In the genomic region with DNA sequence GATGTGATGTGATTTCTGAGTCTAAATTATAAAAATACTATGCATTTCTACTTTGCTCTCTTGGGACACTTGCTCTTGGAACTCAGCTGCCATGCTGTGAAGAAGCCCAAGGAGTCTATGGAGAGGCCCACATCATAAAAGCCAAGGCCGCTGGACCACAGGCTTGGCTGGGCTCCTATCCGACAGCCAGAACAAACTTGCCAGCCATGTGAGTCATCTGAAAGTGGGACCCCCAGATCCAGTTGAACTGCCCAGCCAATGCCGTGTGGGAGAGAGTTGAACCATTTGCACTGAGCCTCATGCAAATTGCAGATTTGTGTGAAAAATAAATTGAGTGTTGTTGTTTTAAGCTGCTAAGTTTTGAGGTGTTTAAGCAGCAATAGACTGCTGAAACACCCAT, we compare ENCODE assay signal across 32 cellular contexts.
"Had no signal": no experiment of that assay in that cellular context is flagged by ENCODE, and none has a peak within 500 bp of the region (broad histone marks: within the 10 kb centered on the region; RNA-seq: fewer than 3 reads in every experiment).

No MANE protein-coding gene starts in this region.

- H3K27me3 ChIP-seq: neural progenitor cell, ovary, spleen, suprapubic skin, testis, transverse colon, upper lobe of right lung, uterus had no signal

- H3K79me2 ChIP-seq: parathyroid adenoma had no signal

- ATAC-seq: naive thymus-derived CD4-positive, alpha-beta T cell; natural killer cell; psoas muscle; right cardiac atrium; sciatic nerve; stimulated activated memory B cell treated with anti-CD40 and anti-IgM and Interleukin-4, amounts not matched to agents 10 μg/mL and 1 μg/mL and 100 μg/mL, for 72 hours; stimulated activated naive CD8-positive, alpha-beta T cell treated with anti-CD3 and anti-CD28 coated beads, Interleukin-15, amount 100 ng/mL, for 72 hours; stimulated activated naive CD8-positive, alpha-beta T cell treated with anti-CD3 and anti-CD28 coated beads, Interleukin-15, Interleukin-2, amounts not matched to agents 100 U/mL and 50 U/mL, for 24 hours; upper lobe of right lung had no signal

- H3K9me3 ChIP-seq: ovary, psoas muscle, spleen, suprapubic skin, testis, tibial artery, transverse colon, upper lobe of right lung, uterus had no signal

- H3K27ac Mint-ChIP-seq: naive thymus-derived CD4-positive, alpha-beta T cell; natural killer cell; nephron; neural progenitor cell; progenitor cell of endocrine pancreas; stimulated activated naive CD8-positive, alpha-beta T cell treated with anti-CD3 and anti-CD28 coated beads, Interleukin-15, amount 100 ng/mL, for 72 hours had no signal

- H3K36me3 ChIP-seq: neural progenitor cell, ovary, spleen, suprapubic skin, tibial artery, transverse colon, upper lobe of right lung, uterus had no signal

- H3K36me3 Mint-ChIP-seq: natural killer cell; neural progenitor cell; stimulated activated memory B cell treated with anti-CD40 and anti-IgM and Interleukin-4, amounts not matched to agents 10 μg/mL and 1 μg/mL and 100 μg/mL, for 72 hours; type B pancreatic cell had no signal

- H3K9me3 Mint-ChIP-seq: natural killer cell; nephron; neural progenitor cell; stimulated activated memory B cell treated with anti-CD40 and anti-IgM and Interleukin-4, amounts not matched to agents 10 μg/mL and 1 μg/mL and 100 μg/mL, for 72 hours; stimulated activated naive CD8-positive, alpha-beta T cell treated with anti-CD3 and anti-CD28 coated beads, Interleukin-15, amount 100 ng/mL, for 72 hours had no signal

- H3K4me2 ChIP-seq: neural progenitor cell, smooth muscle cell had no signal

- H3K4me1 ChIP-seq: neural progenitor cell, parathyroid adenoma, psoas muscle, spleen, suprapubic skin, testis, tibial artery, transverse colon, upper lobe of right lung, uterus had no signal

- H3K4me3 ChIP-seq: neural progenitor cell, ovary, psoas muscle, skin epidermis, smooth muscle cell, spleen, suprapubic skin, testis, tibial artery, transverse colon, upper lobe of right lung, uterus had no signal

- H3K27ac ChIP-seq: neural progenitor cell, ovary, parathyroid adenoma, psoas muscle, skin epidermis, spleen, suprapubic skin, testis, tibial artery, transverse colon, upper lobe of right lung, uterus had no signal

- H3K4me3 Mint-ChIP-seq: naive thymus-derived CD4-positive, alpha-beta T cell; natural killer cell; nephron; neural progenitor cell; stimulated activated memory B cell treated with anti-CD40 and anti-IgM and Interleukin-4, amounts not matched to agents 10 μg/mL and 1 μg/mL and 100 μg/mL, for 72 hours; stimulated activated naive CD8-positive, alpha-beta T cell treated with anti-CD3 and anti-CD28 coated beads, Interleukin-15, amount 100 ng/mL, for 72 hours; type B pancreatic cell had no signal

- H3K9ac ChIP-seq: neural progenitor cell, parathyroid adenoma had no signal

- H3K27me3 Mint-ChIP-seq: stimulated activated memory B cell treated with anti-CD40 and anti-IgM and Interleukin-4, amounts not matched to agents 10 μg/mL and 1 μg/mL and 100 μg/mL, for 72 hours; type B pancreatic cell had no signal

- H3K4me1 Mint-ChIP-seq: natural killer cell; nephron; neural progenitor cell; stimulated activated memory B cell treated with anti-CD40 and anti-IgM and Interleukin-4, amounts not matched to agents 10 μg/mL and 1 μg/mL and 100 μg/mL, for 72 hours; stimulated activated naive CD8-positive, alpha-beta T cell treated with anti-CD3 and anti-CD28 coated beads, Interleukin-15, amount 100 ng/mL, for 72 hours had no signal

- DNase-seq: naive thymus-derived CD4-positive, alpha-beta T cell; natural killer cell; nucleus accumbens; ovary; posterior cingulate gyrus; psoas muscle; right cardiac atrium; spleen; stimulated activated CD4-positive, alpha-beta T cell treated with anti-CD3 and anti-CD28 coated beads, Interleukin-12 subunit alpha, Interleukin-12 subunit beta, amount 100 ng/mL, for 4 hours; stimulated activated CD4-positive, alpha-beta T cell treated with anti-CD3 and anti-CD28 coated beads, Interleukin-1b, Interleukin-23, amount 100 ng/mL, for 48 hours; stimulated activated CD4-positive, alpha-beta T cell treated with anti-CD3 and anti-CD28 coated beads, Interleukin-4, amount 100 ng/mL, for 1 hour; stimulated activated CD4-positive, alpha-beta T cell treated with anti-CD3 and anti-CD28 coated beads, Interleukin-4, amount 100 ng/mL, for 4 hours; stimulated activated CD8-positive, alpha-beta memory T cell treated with anti-CD3 and anti-CD28 coated beads, Interleukin-4, amount 100 ng/mL, for 48 hours; stimulated activated naive CD4-positive, alpha-beta T cell; stimulated activated naive CD8-positive, alpha-beta T cell treated with anti-CD3 and anti-CD28 coated beads, Interleukin-15, amount 100 ng/mL, for 72 hours; stimulated activated naive CD8-positive, alpha-beta T cell treated with anti-CD3 and anti-CD28 coated beads, Interleukin-15, Interleukin-2, amounts not matched to agents 100 U/mL and 50 U/mL, for 24 hours; substantia nigra; testis; tibial artery; transverse colon; upper lobe of right lung; uterus had no signal
